Comparison of ENCODE assay signal across 9 cellular contexts in genomic region chr5:1488882-1489680, GRCh38. TPM values are rescaled to one million over a fixed set of nuclear protein-coding genes. Genes with fewer than 3 reads are reported as not detected.
DNase-seq lines count a peak whose midpoint lies in the region; ATAC-seq, FAIRE-seq and TF ChIP-seq lines count a peak whose summit lies in the region.
"Had no signal": no experiment of that assay in that cellular context is flagged by ENCODE, and none has a peak within 500 bp of the region (broad histone marks: within the 10 kb centered on the region; RNA-seq: fewer than 3 reads in every experiment).

No MANE protein-coding gene starts in this region.

- DNase-seq in GM12892 (ENCODE audit: insufficient read length) (peak; percentile 70), brain pericyte (ENCODE audit: low read depth, low spot score) (peak; percentile 82), neural progenitor cell (ENCODE audit: low spot score) (no peak), H4 (ENCODE audit: low spot score) (no peak), NCI-H510A (lab: John Stamatoyannopoulos, UW) (no peak)
- peak; percentile 55 to 56 for DNase-seq in stimulated activated CD8-positive, alpha-beta memory T cell treated with anti-CD3 and anti-CD28 coated beads, Interleukin-2, amount 100 ng/mL, for 48 hours (ENCODE audit: low read depth in 2 of 2)

- peaks cover 2% of the 10 kb centered on the region for H3K27me3 Mint-ChIP-seq in IgD-negative memory B cell
- no peaks in the 10 kb centered on the region for H3K27me3 Mint-ChIP-seq in neural progenitor cell (ENCODE audit: insufficient read depth, low read depth)

- no peaks in the 10 kb centered on the region for H3K36me3 ChIP-seq in neural progenitor cell

- no peak overlapping the region for H3K27ac ChIP-seq in neural progenitor cell

- H3K9me3 ChIP-seq in neural progenitor cell (ENCODE audit: low read depth) = no peaks in the 10 kb centered on the region

- H3K27ac Mint-ChIP-seq in IgD-negative memory B cell = peak overlapping the region; percentile 100
- H3K27ac Mint-ChIP-seq in neural progenitor cell = no peak overlapping the region

- FAIRE-seq in GM12892 (lab: Jason Lieb, UNC) = peak; percentile 86

- H4K20me1 ChIP-seq in neural progenitor cell (ENCODE audit: low read depth) = no peaks in the 10 kb centered on the region

- H2AFZ ChIP-seq in neural progenitor cell (replicated peaks) = no peak overlapping the region

- no peaks in the 10 kb centered on the region for H3K9me3 Mint-ChIP-seq in IgD-negative memory B cell
- H3K9me3 Mint-ChIP-seq in neural progenitor cell = no peaks in the 10 kb centered on the region

- H3K4me3 ChIP-seq in neural progenitor cell = no peak overlapping the region

- TF ChIP-seq POLR2A in GM12892 (IDR thresholded peaks at IDR 0.05; ENCODE audit: low read depth, low read length) = peak; percentile 66

- H3K4me1 ChIP-seq in neural progenitor cell = no peaks in the 10 kb centered on the region

- no peaks in the 10 kb centered on the region for H3K79me2 ChIP-seq in neural progenitor cell (ENCODE audit: low read depth)

- no peak overlapping the region for H3K9ac ChIP-seq in neural progenitor cell

- H3K27me3 ChIP-seq in neural progenitor cell = no peaks in the 10 kb centered on the region

- H3F3A ChIP-seq in neural progenitor cell (ENCODE audit: low read depth) = no peaks in the 10 kb centered on the region

- peaks cover 11% of the 10 kb centered on the region for H3K36me3 Mint-ChIP-seq in IgD-negative memory B cell
- H3K36me3 Mint-ChIP-seq in neural progenitor cell = peaks cover 15% of the 10 kb centered on the region

- peak overlapping the region; percentile 58 to 94 (median 84) for H3K4me3 Mint-ChIP-seq in IgD-negative memory B cell
- no peak overlapping the region for H3K4me3 Mint-ChIP-seq in neural progenitor cell

- no peak for TF ChIP-seq CTCF in neural progenitor cell (IDR thresholded peaks at IDR 0.05)

- H3K4me1 Mint-ChIP-seq in IgD-negative memory B cell (peaks cover 53 to 71% (median 65%) of the 10 kb centered on the region in 3 donors), neural progenitor cell (no peaks in the 10 kb centered on the region)

- no peak overlapping the region for H3K4me2 ChIP-seq in neural progenitor cell

- ATAC-seq in GM21528 (IDR thresholded peaks at IDR 0.05; ENCODE audit: low FRiP score, unreplicated experiment) = peak; percentile 51
- ATAC-seq: right cardiac atrium had no signal

RNA-seq across cellular contexts. Expression of gene LPCAT1, which starts 34.7 kb away (rescaled TPM):
- polyA plus RNA-seq in GM12892 (2012; ENCODE audit: missing spikeins) = 63.8 TPM
- 76.4 TPM for polyA plus RNA-seq in IgD-negative memory B cell
- 76.5 and 108 TPM in 2 replicates for total RNA-seq in neural progenitor cell (ENCODE audit: low replicate concordance)
- total RNA-seq in H4 (2014; rRNA removed; shearing (Covaris generic)) = 23.9 and 31.2 TPM in 2 replicates

RNA-seq across cellular contexts. Expression of gene SLC6A3, which starts 43.8 kb away (rescaled TPM):
- not detected for polyA plus RNA-seq in GM12892 (2012; ENCODE audit: missing spikeins)
- polyA plus RNA-seq in IgD-negative memory B cell = not detected
- total RNA-seq in neural progenitor cell (ENCODE audit: low replicate concordance) = 0.19 and 0.32 TPM in 2 replicates
- total RNA-seq in H4 (2014; rRNA removed; shearing (Covaris generic)) = not detected in 2 replicates
- total RNA-seq: right cardiac atrium had no signal
- polyA plus RNA-seq: right cardiac atrium had no signal

Comparison
In these comparisons a context has a peak if more than half of its experiments do, and no peak if none do; other contexts are left out.
1. DNase-seq: peak in GM12892 (single experiment), brain pericyte (single experiment) and stimulated activated CD8-positive, alpha-beta memory T cell treated with anti-CD3 and anti-CD28 coated beads, Interleukin-2, amount 100 ng/mL, for 48 hours (2 of 2); none in neural progenitor cell (single experiment), H4 (single experiment) and NCI-H510A (single experiment).